ENCODE assay signal across 16 cellular contexts in the genomic region with DNA sequence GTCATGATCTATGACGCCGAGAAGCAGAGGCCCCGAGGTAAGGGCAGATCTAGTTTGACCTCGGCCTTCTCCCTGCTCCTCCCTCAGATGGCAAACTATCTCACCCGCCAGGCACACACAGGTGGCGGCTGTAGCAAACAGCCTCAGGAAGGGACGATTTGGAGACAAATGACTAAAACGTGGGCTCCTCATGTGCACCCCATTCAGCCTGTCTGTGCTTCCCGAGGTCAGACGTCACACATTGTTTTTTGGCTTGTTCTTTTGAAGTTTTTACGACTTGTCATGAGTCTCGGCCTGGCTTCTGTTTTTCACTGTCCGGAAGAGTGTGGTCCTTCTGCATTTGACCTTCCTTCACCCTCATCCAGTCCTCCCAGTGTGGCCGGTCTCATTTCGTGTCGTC. TPM values are rescaled to one million over a fixed set of nuclear protein-coding genes. Genes with fewer than 3 reads are reported as not detected.
DNase-seq lines count a peak whose midpoint lies in the region; ATAC-seq and TF ChIP-seq lines count a peak whose summit lies in the region.
"Had no signal": no experiment of that assay in that cellular context is flagged by ENCODE, and none has a peak within 500 bp of the region (broad histone marks: within the 10 kb centered on the region; RNA-seq: fewer than 3 reads in every experiment).

No MANE protein-coding gene starts in this region.

- peaks cover 35% of the 10 kb centered on the region for H3K4me1 Mint-ChIP-seq in GM23338
- peaks cover 5% of the 10 kb centered on the region for H3K4me1 Mint-ChIP-seq in dendritic cell treated with granulocyte-macrophage colony-stimulating factor and Interleukin-4, amounts not matched to agents 40 ng/mL and 50 ng/mL, for 4 days (ENCODE audit: low read depth)
- H3K4me1 Mint-ChIP-seq in neural progenitor cell: peaks cover 54% of the 10 kb centered on the region

- H3K4me2 ChIP-seq in GM23338: no peak overlapping the region
- H3K4me2 ChIP-seq in neural progenitor cell: no peak overlapping the region
- H3K4me2 ChIP-seq: PC-9 had no signal

- H3K79me2 ChIP-seq in GM23338 (replicated peaks; ENCODE audit: insufficient read depth): peaks cover 80% of the 10 kb centered on the region
- peaks cover 84% of the 10 kb centered on the region for H3K79me2 ChIP-seq in neural progenitor cell (ENCODE audit: low read depth)

- H3K4me3 ChIP-seq in GM23338: no peak overlapping the region
- no peak overlapping the region for H3K4me3 ChIP-seq in neural progenitor cell
- H3K4me3 ChIP-seq: PC-9, SJCRH30 had no signal

- ATAC-seq in GM23338: no peak
- no peak for ATAC-seq in GM21786 (IDR thresholded peaks at IDR 0.05; ENCODE audit: unreplicated experiment)
- ATAC-seq: activated CD4-positive, alpha-beta T cell treated with anti-CD3 and anti-CD28 coated beads for 36 hours; activated T-cell treated with anti-CD3 and anti-CD28 coated beads, Interleukin-2, amount 50 U/mL, for 72 hours had no signal

- no peaks in the 10 kb centered on the region for H3K9me2 ChIP-seq in GM23338 (ENCODE audit: insufficient read depth)

- H3K27ac Mint-ChIP-seq in GM23338 (no peak overlapping the region; the same call in 1 of the 2 replicates), neural progenitor cell (no peak overlapping the region)
- H3K27ac Mint-ChIP-seq in dendritic cell treated with granulocyte-macrophage colony-stimulating factor and Interleukin-4, amounts not matched to agents 40 ng/mL and 50 ng/mL, for 4 days: peak overlapping the region; percentile 50
- H3K27ac Mint-ChIP-seq: activated CD4-positive, alpha-beta T cell treated with anti-CD3 and anti-CD28 coated beads for 36 hours; activated naive CD4-positive, alpha-beta T cell treated with anti-CD3 and anti-CD28 coated beads, Interleukin-2, amount 10 ng/mL, durations not matched to agents 7 days and 5 days; activated T-cell treated with anti-CD3 and anti-CD28 coated beads, Interleukin-2, amount 50 U/mL, for 72 hours had no signal

- H2AFZ ChIP-seq in GM23338 (no peak overlapping the region), neural progenitor cell (replicated peaks) (no peak overlapping the region)
- H2AFZ ChIP-seq: PC-9 had no signal

- H3K4me3 Mint-ChIP-seq in GM23338 (no peak overlapping the region), neural progenitor cell (peak overlapping the region; percentile 38)
- no peak overlapping the region for H3K4me3 Mint-ChIP-seq in dendritic cell treated with granulocyte-macrophage colony-stimulating factor and Interleukin-4, amounts not matched to agents 40 ng/mL and 50 ng/mL, for 4 days
- H3K4me3 Mint-ChIP-seq: activated CD4-positive, alpha-beta T cell treated with anti-CD3 and anti-CD28 coated beads for 36 hours; activated naive CD4-positive, alpha-beta T cell treated with anti-CD3 and anti-CD28 coated beads, Interleukin-2, amount 10 ng/mL, durations not matched to agents 7 days and 5 days; activated T-cell treated with anti-CD3 and anti-CD28 coated beads, Interleukin-2, amount 50 U/mL, for 72 hours; neural crest cell had no signal

- DNase-seq in GM23338 (ENCODE audit: low spot score) (no peak), neural progenitor cell (ENCODE audit: low spot score) (no peak), SIG-M5 (lab: John Stamatoyannopoulos, UW) (no peak), LoVo (ENCODE audit: low spot score) (no peak)
- DNase-seq: activated CD4-positive, alpha-beta T cell treated with anti-CD3 and anti-CD28 coated beads for 36 hours; activated naive CD4-positive, alpha-beta T cell treated with anti-CD3 and anti-CD28 coated beads, Interleukin-2, amount 10 ng/mL, durations not matched to agents 7 days and 5 days; activated T-cell treated with anti-CD3 and anti-CD28 coated beads, Interleukin-2, amount 50 U/mL, for 72 hours; dermis blood vessel endothelial cell; NCI-H1105; NCI-H2081; PC-9; SJCRH30; T-helper 1 cell had no signal

- H3K9ac ChIP-seq in neural progenitor cell: no peak overlapping the region

- peak overlapping the region; percentile 55; the same call in 1 of the 2 replicates for H3K27ac ChIP-seq in GM23338 (ENCODE audit: low read depth)
- no peak overlapping the region for H3K27ac ChIP-seq in neural progenitor cell
- H3K27ac ChIP-seq: PC-9, SJCRH30 had no signal

- H3K9me3 ChIP-seq in neural progenitor cell (ENCODE audit: low read depth): no peaks in the 10 kb centered on the region
- H3K9me3 ChIP-seq: SJCRH30 had no signal

- H3K27me3 Mint-ChIP-seq in GM23338 (ENCODE audit: insufficient read depth, low read depth, poor library complexity) (peaks cover 8% of the 10 kb centered on the region), neural progenitor cell (ENCODE audit: insufficient read depth, low read depth) (peaks cover 4% of the 10 kb centered on the region)
- H3K27me3 Mint-ChIP-seq in dendritic cell treated with granulocyte-macrophage colony-stimulating factor and Interleukin-4, amounts not matched to agents 40 ng/mL and 50 ng/mL, for 4 days: no peaks in the 10 kb centered on the region
- H3K27me3 Mint-ChIP-seq: activated CD4-positive, alpha-beta T cell treated with anti-CD3 and anti-CD28 coated beads for 36 hours; activated naive CD4-positive, alpha-beta T cell treated with anti-CD3 and anti-CD28 coated beads, Interleukin-2, amount 10 ng/mL, durations not matched to agents 7 days and 5 days had no signal

- TF ChIP-seq CTCF in GM23338 (conservative IDR thresholded peaks at IDR 0.05; ENCODE audit: low read depth in 2 of 2) (no peak), neural progenitor cell (IDR thresholded peaks at IDR 0.05) (no peak)

- H3K36me3 ChIP-seq in GM23338 (ENCODE audit: insufficient read depth): peaks cover 44% of the 10 kb centered on the region
- H3K36me3 ChIP-seq in neural progenitor cell: no peaks in the 10 kb centered on the region

- H4K20me1 ChIP-seq in GM23338 (replicated peaks; ENCODE audit: insufficient read depth) (peaks cover 51% of the 10 kb centered on the region), neural progenitor cell (ENCODE audit: low read depth) (peaks cover 93% of the 10 kb centered on the region)

- no peaks in the 10 kb centered on the region; the same call in 1 of the 2 replicates for H3K4me1 ChIP-seq in GM23338 (ENCODE audit: insufficient read depth)
- peaks cover 13% of the 10 kb centered on the region for H3K4me1 ChIP-seq in neural progenitor cell

- H3K27me3 ChIP-seq in GM23338 (ENCODE audit: insufficient read depth): no peaks in the 10 kb centered on the region
- H3K27me3 ChIP-seq in neural progenitor cell: no peaks in the 10 kb centered on the region
- H3K27me3 ChIP-seq: SJCRH30 had no signal

- H3F3A ChIP-seq in GM23338 (replicated peaks; ENCODE audit: low read depth) (peaks cover 47% of the 10 kb centered on the region), neural progenitor cell (ENCODE audit: low read depth) (peaks cover 8% of the 10 kb centered on the region)

- H3K36me3 Mint-ChIP-seq in GM23338 (ENCODE audit: low read depth) (peaks cover 84% of the 10 kb centered on the region), neural progenitor cell (peaks cover 32% of the 10 kb centered on the region)
- peaks cover 100% of the 10 kb centered on the region for H3K36me3 Mint-ChIP-seq in dendritic cell treated with granulocyte-macrophage colony-stimulating factor and Interleukin-4, amounts not matched to agents 40 ng/mL and 50 ng/mL, for 4 days (ENCODE audit: low read depth)

- intact Hi-C loops in dendritic cell treated with granulocyte-macrophage colony-stimulating factor and Interleukin-4, amounts not matched to agents 40 ng/mL and 50 ng/mL, for 4 days (cut with micrococcal nuclease): no loop called here

- no peaks in the 10 kb centered on the region for H3K9me3 Mint-ChIP-seq in GM23338
- no peaks in the 10 kb centered on the region for H3K9me3 Mint-ChIP-seq in dendritic cell treated with granulocyte-macrophage colony-stimulating factor and Interleukin-4, amounts not matched to agents 40 ng/mL and 50 ng/mL, for 4 days
- H3K9me3 Mint-ChIP-seq in neural progenitor cell: no peaks in the 10 kb centered on the region
- H3K9me3 Mint-ChIP-seq: activated naive CD4-positive, alpha-beta T cell treated with anti-CD3 and anti-CD28 coated beads, Interleukin-2, amount 10 ng/mL, durations not matched to agents 7 days and 5 days; activated T-cell treated with anti-CD3 and anti-CD28 coated beads, Interleukin-2, amount 50 U/mL, for 72 hours; neural crest cell had no signal

TF ChIP-seq in GM23338, 12 proteins besides CTCF, POLR2A, EP300 and RAD21 (continues in another document):
- TF ChIP-seq EZH2phosphoT487 (IDR thresholded peaks at IDR 0.05; ENCODE audit: unreplicated experiment): no peak
- no peak for TF ChIP-seq POLR2AphosphoS5 (IDR thresholded peaks at IDR 0.05; ENCODE audit: low read depth)
- no peak for TF ChIP-seq CREB1 (CRISPR knock-in tag; IDR thresholded peaks at IDR 0.05; ENCODE audit: low read depth)
- no peak for TF ChIP-seq EZH2 (IDR thresholded peaks at IDR 0.05; ENCODE audit: low read depth, unreplicated experiment)
- TF ChIP-seq, protein P1, sequence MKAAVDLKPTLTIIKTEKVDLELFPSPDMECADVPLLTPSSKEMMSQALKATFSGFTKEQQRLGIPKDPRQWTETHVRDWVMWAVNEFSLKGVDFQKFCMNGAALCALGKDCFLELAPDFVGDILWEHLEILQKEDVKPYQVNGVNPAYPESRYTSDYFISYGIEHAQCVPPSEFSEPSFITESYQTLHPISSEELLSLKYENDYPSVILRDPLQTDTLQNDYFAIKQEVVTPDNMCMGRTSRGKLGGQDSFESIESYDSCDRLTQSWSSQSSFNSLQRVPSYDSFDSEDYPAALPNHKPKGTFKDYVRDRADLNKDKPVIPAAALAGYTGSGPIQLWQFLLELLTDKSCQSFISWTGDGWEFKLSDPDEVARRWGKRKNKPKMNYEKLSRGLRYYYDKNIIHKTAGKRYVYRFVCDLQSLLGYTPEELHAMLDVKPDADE (IDR thresholded peaks at IDR 0.05): no peak
- no peak for TF ChIP-seq JUNB (IDR thresholded peaks at IDR 0.05; ENCODE audit: unreplicated experiment)

RNA-seq across cellular contexts. Expression of gene DAZAP1, which starts 15.0 kb away (rescaled TPM):
- 180 and 194 TPM in 2 replicates for total RNA-seq in GM23338 (2014; rRNA removed; shearing (Covaris generic))
- polyA plus RNA-seq in GM23338 (2016; fragmentation: Nextera tagmentation; extraction: Ambion mirVana): 44.1 and 48.1 TPM in 2 replicates
- total RNA-seq in neural progenitor cell (ENCODE audit: low replicate concordance): 107 and 121 TPM in 2 replicates

RNA-seq across cellular contexts. Expression of gene RPS15, which starts 15.8 kb away (rescaled TPM):
- total RNA-seq in GM23338 (2014; rRNA removed; shearing (Covaris generic)): 2,953 and 3,723 TPM in 2 replicates
- polyA plus RNA-seq in GM23338 (2016; fragmentation: Nextera tagmentation; extraction: Ambion mirVana): 3,861 and 4,267 TPM in 2 replicates
- total RNA-seq in neural progenitor cell (ENCODE audit: low replicate concordance): 1,918 and 2,648 TPM in 2 replicates

RNA-seq across cellular contexts. Expression of gene GAMT, which starts 21.0 kb away (rescaled TPM):
- total RNA-seq in GM23338 (2014; rRNA removed; shearing (Covaris generic)): 21.5 and 27.3 TPM in 2 replicates
- 33.6 and 36.9 TPM in 2 replicates for polyA plus RNA-seq in GM23338 (2016; fragmentation: Nextera tagmentation; extraction: Ambion mirVana)
- total RNA-seq in neural progenitor cell (ENCODE audit: low replicate concordance): 13.8 and 53.7 TPM in 2 replicates

RNA-seq across cellular contexts. Expression of gene APC2, which starts 27.6 kb away (rescaled TPM):
- 14.3 and 18.3 TPM in 2 replicates for total RNA-seq in GM23338 (2014; rRNA removed; shearing (Covaris generic))
- polyA plus RNA-seq in GM23338 (2016; fragmentation: Nextera tagmentation; extraction: Ambion mirVana): 1.4 TPM in 2 replicates
- total RNA-seq in neural progenitor cell (ENCODE audit: low replicate concordance): 1.3 and 12.2 TPM in 2 replicates

RNA-seq across cellular contexts. Expression of gene NDUFS7, which starts 38.7 kb away (rescaled TPM):
- 128 and 132 TPM in 2 replicates for total RNA-seq in GM23338 (2014; rRNA removed; shearing (Covaris generic))
- polyA plus RNA-seq in GM23338 (2016; fragmentation: Nextera tagmentation; extraction: Ambion mirVana): 201 and 203 TPM in 2 replicates
- 15.4 and 69.3 TPM in 2 replicates for total RNA-seq in neural progenitor cell (ENCODE audit: low replicate concordance)
